1 cellular context compared by ENCODE assay signal in the genomic region with DNA sequence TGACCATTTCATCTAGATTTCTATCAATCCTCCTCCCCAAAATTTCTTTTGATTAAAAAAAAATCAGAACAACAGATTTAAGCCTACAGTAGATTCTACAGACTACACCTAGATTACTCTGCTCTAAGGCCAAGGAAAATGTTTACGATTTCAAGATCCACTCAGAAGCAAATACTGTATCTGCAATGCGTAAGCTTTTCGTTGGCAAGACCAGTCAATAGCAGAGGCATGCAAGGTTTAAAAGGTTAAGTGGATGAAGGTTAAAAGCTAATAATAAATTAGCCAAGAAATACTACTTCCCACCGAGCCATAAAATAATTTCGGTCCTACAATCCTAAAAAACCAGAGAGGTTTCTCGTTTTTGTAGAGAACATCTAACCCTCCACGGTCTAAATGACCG.
TF ChIP-seq lines count a peak whose summit lies in the region.

No MANE protein-coding gene starts in this region.

TF ChIP-seq in HEK293, 187 proteins besides CTCF, POLR2A, EP300 and RAD21 (continued from another document):
- TF ChIP-seq, protein P1, sequence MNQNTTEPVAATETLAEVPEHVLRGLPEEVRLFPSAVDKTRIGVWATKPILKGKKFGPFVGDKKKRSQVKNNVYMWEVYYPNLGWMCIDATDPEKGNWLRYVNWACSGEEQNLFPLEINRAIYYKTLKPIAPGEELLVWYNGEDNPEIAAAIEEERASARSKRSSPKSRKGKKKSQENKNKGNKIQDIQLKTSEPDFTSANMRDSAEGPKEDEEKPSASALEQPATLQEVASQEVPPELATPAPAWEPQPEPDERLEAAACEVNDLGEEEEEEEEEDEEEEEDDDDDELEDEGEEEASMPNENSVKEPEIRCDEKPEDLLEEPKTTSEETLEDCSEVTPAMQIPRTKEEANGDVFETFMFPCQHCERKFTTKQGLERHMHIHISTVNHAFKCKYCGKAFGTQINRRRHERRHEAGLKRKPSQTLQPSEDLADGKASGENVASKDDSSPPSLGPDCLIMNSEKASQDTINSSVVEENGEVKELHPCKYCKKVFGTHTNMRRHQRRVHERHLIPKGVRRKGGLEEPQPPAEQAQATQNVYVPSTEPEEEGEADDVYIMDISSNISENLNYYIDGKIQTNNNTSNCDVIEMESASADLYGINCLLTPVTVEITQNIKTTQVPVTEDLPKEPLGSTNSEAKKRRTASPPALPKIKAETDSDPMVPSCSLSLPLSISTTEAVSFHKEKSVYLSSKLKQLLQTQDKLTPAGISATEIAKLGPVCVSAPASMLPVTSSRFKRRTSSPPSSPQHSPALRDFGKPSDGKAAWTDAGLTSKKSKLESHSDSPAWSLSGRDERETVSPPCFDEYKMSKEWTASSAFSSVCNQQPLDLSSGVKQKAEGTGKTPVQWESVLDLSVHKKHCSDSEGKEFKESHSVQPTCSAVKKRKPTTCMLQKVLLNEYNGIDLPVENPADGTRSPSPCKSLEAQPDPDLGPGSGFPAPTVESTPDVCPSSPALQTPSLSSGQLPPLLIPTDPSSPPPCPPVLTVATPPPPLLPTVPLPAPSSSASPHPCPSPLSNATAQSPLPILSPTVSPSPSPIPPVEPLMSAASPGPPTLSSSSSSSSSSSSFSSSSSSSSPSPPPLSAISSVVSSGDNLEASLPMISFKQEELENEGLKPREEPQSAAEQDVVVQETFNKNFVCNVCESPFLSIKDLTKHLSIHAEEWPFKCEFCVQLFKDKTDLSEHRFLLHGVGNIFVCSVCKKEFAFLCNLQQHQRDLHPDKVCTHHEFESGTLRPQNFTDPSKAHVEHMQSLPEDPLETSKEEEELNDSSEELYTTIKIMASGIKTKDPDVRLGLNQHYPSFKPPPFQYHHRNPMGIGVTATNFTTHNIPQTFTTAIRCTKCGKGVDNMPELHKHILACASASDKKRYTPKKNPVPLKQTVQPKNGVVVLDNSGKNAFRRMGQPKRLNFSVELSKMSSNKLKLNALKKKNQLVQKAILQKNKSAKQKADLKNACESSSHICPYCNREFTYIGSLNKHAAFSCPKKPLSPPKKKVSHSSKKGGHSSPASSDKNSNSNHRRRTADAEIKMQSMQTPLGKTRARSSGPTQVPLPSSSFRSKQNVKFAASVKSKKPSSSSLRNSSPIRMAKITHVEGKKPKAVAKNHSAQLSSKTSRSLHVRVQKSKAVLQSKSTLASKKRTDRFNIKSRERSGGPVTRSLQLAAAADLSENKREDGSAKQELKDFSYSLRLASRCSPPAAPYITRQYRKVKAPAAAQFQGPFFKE (tag by site-specific recombination; IDR thresholded peaks at IDR 0.05; ENCODE audit: borderline replicate concordance), result no peak
- no peak for TF ChIP-seq HOXD13 (CRISPR knock-in tag; IDR thresholded peaks at IDR 0.05; ENCODE audit: borderline replicate concordance)
- TF ChIP-seq, protein P2, sequence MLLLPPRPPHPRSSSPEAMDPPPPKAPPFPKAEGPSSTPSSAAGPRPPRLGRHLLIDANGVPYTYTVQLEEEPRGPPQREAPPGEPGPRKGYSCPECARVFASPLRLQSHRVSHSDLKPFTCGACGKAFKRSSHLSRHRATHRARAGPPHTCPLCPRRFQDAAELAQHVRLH (tag by site-specific recombination; IDR thresholded peaks at IDR 0.05), result no peak
- no peak for TF ChIP-seq ZNF37A (tag by site-specific recombination; IDR thresholded peaks at IDR 0.05)
- no peak for TF ChIP-seq REPIN1 (tag by site-specific recombination; IDR thresholded peaks at IDR 0.05; ENCODE audit: low read depth)
